ENCODE assay signal across 14 cellular contexts in genomic region chr17:38908676-38909181, GRCh38. TPM values are rescaled to one million over a fixed set of nuclear protein-coding genes. Genes with fewer than 3 reads are reported as not detected.
DNase-seq lines count a peak whose midpoint lies in the region; ATAC-seq and TF ChIP-seq lines count a peak whose summit lies in the region.
"Had no signal": no experiment of that assay in that cellular context is flagged by ENCODE, and none has a peak within 500 bp of the region (broad histone marks: within the 10 kb centered on the region; RNA-seq: fewer than 3 reads in every experiment).

No MANE protein-coding gene starts in this region.

- WGBS in right lobe of liver (ENCODE audit: insufficient coverage, low coverage, low lambda C conversion rate, missing lambda C conversion rate) = 56% methylated on average over 3 of the region's 8 CpGs
- 20 to 37% (median 31%) methylated on average over 5 to 8 of the region's 8 CpGs for WGBS in stomach, 5 donors

- TF ChIP-seq CTCF in colonic mucosa (IDR thresholded peaks at IDR 0.05) = no peak
- no peak for TF ChIP-seq CTCF in right lobe of liver (IDR thresholded peaks at IDR 0.05)
- TF ChIP-seq CTCF in stomach (IDR thresholded peaks at IDR 0.05) = no peak
- no peak for TF ChIP-seq CTCF in Caco-2 (IDR thresholded peaks at IDR 0.05; ENCODE audit: insufficient read depth in 1 of 2, low read depth in 1 of 2, low read length in 1 of 2, severe bottlenecking in 1 of 2, unreplicated experiment in 1 of 2)

- peaks cover 63% of the 10 kb centered on the region for H3K36me3 Mint-ChIP-seq in Caco-2 (ENCODE audit: insufficient read depth, unreplicated experiment)

- H3K9ac ChIP-seq in NT2/D1 (ENCODE audit: insufficient read length, low read depth) (peak overlapping the region; percentile 56), colonic mucosa (ENCODE audit: low read depth in 2 of 2, low read length in 2 of 2) (peak overlapping the region; percentile 27 to 28)

- H3K4me1 Mint-ChIP-seq in Caco-2 (ENCODE audit: low read depth, unreplicated experiment) = no peaks in the 10 kb centered on the region

- H3K9me3 ChIP-seq in NT2/D1 (ENCODE audit: insufficient read depth, low read length) (no peaks in the 10 kb centered on the region), colonic mucosa (no peaks in the 10 kb centered on the region), right lobe of liver (no peaks in the 10 kb centered on the region), stomach (no peaks in the 10 kb centered on the region), Caco-2 (no peaks in the 10 kb centered on the region)

- H3K9me3 Mint-ChIP-seq in Caco-2 (ENCODE audit: unreplicated experiment) = no peaks in the 10 kb centered on the region
- H3K9me3 Mint-ChIP-seq: nephron had no signal

- DNase-seq in NT2/D1 (ENCODE audit: low read depth, low spot score) (no peak), colonic mucosa (no peak), right lobe of liver (peak; percentile 17 to 45 (median 35)), stomach (no peak), Caco-2 (no peak), medulla oblongata (ENCODE audit: extremely low spot score) (no peak), NCI-H446 (lab: John Stamatoyannopoulos, UW) (no peak)
- DNase-seq in stimulated activated CD4-positive, alpha-beta T cell treated with anti-CD3 and anti-CD28 coated beads, Interleukin-2, amount 100 ng/mL, for 48 hours = no peak
- DNase-seq: brain microvascular endothelial cell, DND-41, glutamatergic neuron, NCI-H2081 had no signal

- CTCF ChIA-PET in Caco-2 (lab: Charles Lee) = no interaction called here

- no peak overlapping the region for H3K27ac Mint-ChIP-seq in Caco-2 (ENCODE audit: unreplicated experiment)

- TF ChIP-seq POLR2A in right lobe of liver (IDR thresholded peaks at IDR 0.05) (no peak), stomach (IDR thresholded peaks at IDR 0.05) (no peak)

- H3K36me3 ChIP-seq in NT2/D1 (ENCODE audit: insufficient read depth, insufficient read length, low read length) (peaks cover 83% of the 10 kb centered on the region), colonic mucosa (no peaks in the 10 kb centered on the region), right lobe of liver (peaks cover 0 to 27% (median 7%) of the 10 kb centered on the region in 4 donors), stomach (peaks cover 20 to 92% (median 65%) of the 10 kb centered on the region in 4 donors), Caco-2 (ENCODE audit: control insufficient read depth, insufficient read depth, low read length) (peaks cover 3% of the 10 kb centered on the region; the same call in 1 of the 2 replicates)

- H3K27me3 Mint-ChIP-seq in Caco-2 (ENCODE audit: insufficient read depth, unreplicated experiment) = no peaks in the 10 kb centered on the region

- BruUV-seq in Caco-2 (replicated peaks; lab: Mats Ljungman, UMichigan) = no TSS peak

- no peak overlapping the region for H3K4me3 ChIP-seq in NT2/D1 (ENCODE audit: insufficient read length, low read depth)
- no peak overlapping the region for H3K4me3 ChIP-seq in colonic mucosa
- H3K4me3 ChIP-seq in right lobe of liver = no peak overlapping the region
- H3K4me3 ChIP-seq in stomach = peak overlapping the region in 1 of 4 donors; percentile 3
- no peak overlapping the region for H3K4me3 ChIP-seq in Caco-2 (ENCODE audit: low read depth, low read length)
- H3K4me3 ChIP-seq: SK-N-MC had no signal

- H3K4me3 Mint-ChIP-seq in Caco-2 (ENCODE audit: unreplicated experiment) = no peak overlapping the region
- H3K4me3 Mint-ChIP-seq: nephron had no signal

- TF ChIP-seq EP300 in stomach (IDR thresholded peaks at IDR 0.05) = no peak

- peak in 1 of 4 donors; percentile 6 for ATAC-seq in right lobe of liver

- intact Hi-C loops in colonic mucosa (cut with DNase I) (no loop called here), right lobe of liver (cut with DNase I) (no loop called here), stomach (cut with DNase I; ENCODE audit: low total_unique reads) (no loop called here), Caco-2 (cut with micrococcal nuclease; ENCODE audit: unreplicated experiment) (no loop called here)

- peaks cover 17% of the 10 kb centered on the region for H3K4me1 ChIP-seq in NT2/D1 (ENCODE audit: insufficient read depth, insufficient read length)
- H3K4me1 ChIP-seq in colonic mucosa = no peaks in the 10 kb centered on the region
- H3K4me1 ChIP-seq in right lobe of liver = peaks cover 0 to 25% (median 12%) of the 10 kb centered on the region in 4 donors
- H3K4me1 ChIP-seq in stomach = peaks cover 46 to 81% (median 64%) of the 10 kb centered on the region in 4 donors
- no peaks in the 10 kb centered on the region for H3K4me1 ChIP-seq in Caco-2

- POLR2A ChIA-PET in Caco-2 (lab: Charles Lee) = no interaction called here

- no peak overlapping the region for H3K27ac ChIP-seq in colonic mucosa
- H3K27ac ChIP-seq in right lobe of liver = no peak overlapping the region
- peak overlapping the region; percentile 24 to 78 (median 61) for H3K27ac ChIP-seq in stomach
- H3K27ac ChIP-seq: brain microvascular endothelial cell, SK-N-MC had no signal

- no peaks in the 10 kb centered on the region for H3K27me3 ChIP-seq in NT2/D1 (ENCODE audit: insufficient read depth, insufficient read length)
- H3K27me3 ChIP-seq in colonic mucosa = no peaks in the 10 kb centered on the region
- H3K27me3 ChIP-seq in right lobe of liver = no peaks in the 10 kb centered on the region
- no peaks in the 10 kb centered on the region for H3K27me3 ChIP-seq in stomach
- H3K27me3 ChIP-seq in Caco-2 (replicated peaks; ENCODE audit: control insufficient read depth, insufficient read depth, low read length) = no peaks in the 10 kb centered on the region
- H3K27me3 ChIP-seq: brain microvascular endothelial cell had no signal

RNA-seq across cellular contexts. Expression of gene LASP1, which starts 38.9 kb away (rescaled TPM):
- total RNA-seq in colonic mucosa = 100 to 1,000 TPM; 297 to 330 TPM
- total RNA-seq in right lobe of liver = 100 to 1,000 TPM in 2 of 6 experiments, 10 to 100 TPM in 4; 52.2 to 124 (median 84.8) TPM
- total RNA-seq in stomach = 100 to 1,000 TPM in 3 of 5 donors, 10 to 100 TPM in 2; 93.0 to 183 (median 107) TPM
- polyA plus RNA-seq in stomach = 100 to 1,000 TPM in 1 of 3 donors, 10 to 100 TPM in 2; 33.7 to 119 (median 94.3) TPM
- total RNA-seq in Caco-2 (2022) = 137 and 143 TPM in 2 replicates

RNA-seq across cellular contexts. Expression of gene RPL23, which starts 55.2 kb away (rescaled TPM):
- total RNA-seq in colonic mucosa (100 to 1,000 TPM; 845 to 956 TPM), right lobe of liver (100 to 1,000 TPM; 389 to 609 (median 436) TPM), stomach (1,000 to 10,000 TPM in 1 of 5 donors, 100 to 1,000 TPM in 3, 10 to 100 TPM in 1; 89.8 to 1,949 (median 982) TPM), Caco-2 (2022) (2,216 and 2,327 TPM in 2 replicates)
- 1,000 to 10,000 TPM; 3,318 to 3,359 (median 3,354) TPM for polyA plus RNA-seq in stomach

RNA-seq across cellular contexts. Expression of gene FBXO47, which starts 58.5 kb away (rescaled TPM):
- total RNA-seq in colonic mucosa (not detected), right lobe of liver (not detected), stomach (not detected), Caco-2 (2022) (not detected in 2 replicates)
- polyA plus RNA-seq in stomach = not detected

Comparison
In these comparisons a context has a peak if more than half of its experiments do, and no peak if none do; other contexts are left out.
1. DNase-seq: peak in right lobe of liver (3 of 3); none in NT2/D1 (single experiment), colonic mucosa (single experiment), stomach (single experiment), Caco-2 (0 of 2), medulla oblongata (single experiment), NCI-H446 (0 of 2) and stimulated activated CD4-positive, alpha-beta T cell treated with anti-CD3 and anti-CD28 coated beads, Interleukin-2, amount 100 ng/mL, for 48 hours (0 of 2).
2. H3K27ac ChIP-seq: peak in stomach (5 of 5); none in colonic mucosa (single experiment) and right lobe of liver (0 of 3).